Comparison of ENCODE assay signal across 8 cellular contexts in the genomic region with DNA sequence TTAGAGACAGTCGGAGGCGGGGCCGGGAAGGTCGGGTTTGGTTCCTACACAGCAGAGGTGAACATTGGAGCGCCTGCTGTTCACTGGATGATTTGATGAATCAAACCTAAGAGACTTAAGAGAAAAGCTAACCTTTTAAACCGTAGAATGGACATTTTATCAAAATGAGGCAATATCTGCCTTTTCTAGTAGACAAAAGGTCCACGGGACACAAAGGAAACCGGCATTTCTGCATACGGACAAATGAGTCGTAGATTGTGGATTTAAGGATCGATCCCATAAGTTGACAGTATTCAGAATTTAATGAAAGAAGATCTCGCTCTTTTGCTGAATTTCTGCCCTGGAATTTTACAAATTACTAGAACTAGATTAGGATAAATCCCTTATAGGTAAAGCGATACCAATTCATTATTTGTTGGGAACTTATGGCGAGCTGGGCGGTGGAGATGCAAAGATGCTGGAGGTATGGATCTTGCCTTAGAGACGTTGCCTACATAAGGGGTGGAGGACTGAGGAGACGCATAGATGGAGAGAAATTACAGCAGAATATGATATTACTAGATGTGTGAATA. TPM values are rescaled to one million over a fixed set of nuclear protein-coding genes. Genes with fewer than 3 reads are reported as not detected.
A peak's percentile ranks its signal among the peaks of the same experiment; 100 is the strongest.
DNase-seq lines count a peak whose midpoint lies in the region; ATAC-seq and TF ChIP-seq lines count a peak whose summit lies in the region.

No MANE protein-coding gene starts in this region.

- H3K4ac ChIP-seq in trophoblast cell (ENCODE audit: low read depth, low read length): peak overlapping the region; percentile 64

- no peak overlapping the region for H2BK5ac ChIP-seq in trophoblast cell (ENCODE audit: low read depth, low read length, poor library complexity)

- H3K9ac ChIP-seq in PC-3 (ENCODE audit: low read length) (peak overlapping the region; percentile 95), trophoblast cell (ENCODE audit: low read length) (peak overlapping the region; percentile 68)

- H3K4me2 ChIP-seq in PC-3 (ENCODE audit: low read length) (peak overlapping the region; percentile 92), trophoblast cell (ENCODE audit: low read length) (peak overlapping the region; percentile 67)

- H3K14ac ChIP-seq in trophoblast cell (ENCODE audit: low read length): peak overlapping the region; percentile 90

- no peaks in the 10 kb centered on the region for H3K27me3 ChIP-seq in PC-3 (ENCODE audit: low read length)
- H3K27me3 ChIP-seq in trophoblast cell (ENCODE audit: insufficient read depth, low read length): no peaks in the 10 kb centered on the region

- intact Hi-C loops in PC-3 (cut with micrococcal nuclease): loop anchor here (2.0 to 5.0 kb wide), 2 partner anchors 28 to 107 kb away; partner anchors contain the start of gene TMEM14C

- peak overlapping the region; percentile 75 for H2BK120ac ChIP-seq in trophoblast cell (ENCODE audit: insufficient read depth, low read length, poor library complexity)

- BruUV-seq in PC-3 (replicated peaks; lab: Mats Ljungman, UMichigan): TSS peak; percentile 81

- H4K91ac ChIP-seq in trophoblast cell (ENCODE audit: low read depth, low read length): peak overlapping the region; percentile 76

- TF ChIP-seq POLR2A in erythroblast (IDR thresholded peaks at IDR 0.05; ENCODE audit: low read length) (no peak), GM18505 (IDR thresholded peaks at IDR 0.05; ENCODE audit: borderline replicate concordance, extremely low read depth, insufficient read depth, insufficient read length) (no peak)

- peak overlapping the region; percentile 64 for H4K12ac ChIP-seq in trophoblast cell (ENCODE audit: low read depth, low read length)

- H4K8ac ChIP-seq in trophoblast cell (ENCODE audit: low read depth, low read length): peak overlapping the region; percentile 96

- H3F3A ChIP-seq in PC-3 (ENCODE audit: low read length, unreplicated experiment): no peaks in the 10 kb centered on the region

- POLR2A ChIA-PET in PC-3 (lab: Charles Lee; ENCODE audit: unreplicated experiment): interaction anchor here (0.6 to 0.9 kb wide), 3 partner anchors 28 to 1931 kb away, joined by 4 to 8 read pairs (median 6); partner anchors contain the start of gene TMEM14C

- H3K4me3 ChIP-seq in GM12864 (ENCODE audit: low read depth, low read length) (peak overlapping the region; percentile 77), PC-3 (ENCODE audit: low read length) (peak overlapping the region; percentile 98), trophoblast cell (ENCODE audit: low read depth, low read length) (peak overlapping the region; percentile 89)

- H3K23ac ChIP-seq in trophoblast cell (ENCODE audit: low read length): no peak overlapping the region

- H3K9me3 ChIP-seq in PC-3 (ENCODE audit: low read length) (no peaks in the 10 kb centered on the region), trophoblast cell (ENCODE audit: insufficient read depth, low read depth, low read length) (no peaks in the 10 kb centered on the region)

- no peak overlapping the region for H3K18ac ChIP-seq in trophoblast cell (ENCODE audit: low read length)

- H3K79me1 ChIP-seq in trophoblast cell (ENCODE audit: low read length): peaks cover 12% of the 10 kb centered on the region

- H2AK5ac ChIP-seq in trophoblast cell (ENCODE audit: low read length): no peak overlapping the region

- H4K20me1 ChIP-seq in PC-3 (ENCODE audit: low read length): no peaks in the 10 kb centered on the region

- no peak for TF ChIP-seq CTCF in GM12864 (IDR thresholded peaks at IDR 0.05; ENCODE audit: low read depth, low read length, missing control alignments)
- TF ChIP-seq CTCF in PC-3 (conservative IDR thresholded peaks at IDR 0.05; ENCODE audit: low read depth, low read length): no peak

- H3K36me3 ChIP-seq in PC-3 (ENCODE audit: low read depth, low read length): peaks cover 23% of the 10 kb centered on the region; the same call in 1 of the 2 replicates
- peaks cover 5 to 14% of the 10 kb centered on the region in 2 experiments for H3K36me3 ChIP-seq in trophoblast cell (ENCODE audit: control insufficient read depth in 1 of 2, insufficient read depth in 2 of 2, low read length in 2 of 2)

- H2BK12ac ChIP-seq in trophoblast cell (ENCODE audit: low read length): no peak overlapping the region

- DNase-seq in GM12864 (ENCODE audit: low read depth) (no peak), PC-3 (no peak), erythroblast (lab: John Stamatoyannopoulos, UW) (peak; percentile 41 to 61), trophoblast cell (no peak), NCI-H1417 (lab: John Stamatoyannopoulos, UW) (no peak), NCI-H1092 treated with DMSO at 0.1 percent for 48 hours (lab: John Stamatoyannopoulos, UW) (no peak)
- no peak for DNase-seq in effector CD4-positive, alpha-beta T cell

- CTCF ChIA-PET in PC-3 (lab: Charles Lee): interaction anchor here (0.6 to 1.1 kb wide), 4 partner anchors 28 to 229 kb away, joined by 3 to 11 read pairs (median 8); partner anchors contain the start of gene TMEM14C

- WGBS in trophoblast cell (ENCODE audit: extremely low coverage, insufficient coverage, insufficient read length): no CpG with 5 or more reads among the region's 17 CpGs

- no peak; the same call in 1 of the 2 replicates for ATAC-seq in PC-3
- ATAC-seq in GM18505 (IDR thresholded peaks at IDR 0.05; ENCODE audit: unreplicated experiment): no peak

- H3K4me1 ChIP-seq in PC-3 (ENCODE audit: insufficient read depth, low read length) (peaks cover 19% of the 10 kb centered on the region), trophoblast cell (ENCODE audit: control insufficient read depth in 1 of 2, insufficient read depth in 2 of 2, low read length in 2 of 2) (peaks cover 3 to 4% of the 10 kb centered on the region in 2 experiments)

- H3K27ac ChIP-seq in PC-3 (ENCODE audit: low read length) (peak overlapping the region; percentile 94), trophoblast cell (ENCODE audit: low read depth, low read length) (peak overlapping the region; percentile 69)

- H2AFZ ChIP-seq in PC-3 (ENCODE audit: low read length): peak overlapping the region; percentile 84
- peak overlapping the region; percentile 94 for H2AFZ ChIP-seq in trophoblast cell (ENCODE audit: insufficient read depth, low read length, poor library complexity)

- H3K79me2 ChIP-seq in PC-3 (ENCODE audit: low read length) (peaks cover 66% of the 10 kb centered on the region), trophoblast cell (ENCODE audit: control insufficient read depth, insufficient read depth, low read length, poor library complexity) (peaks cover 7% of the 10 kb centered on the region)

- no peaks in the 10 kb centered on the region for H3K9me2 ChIP-seq in PC-3 (replicated peaks; ENCODE audit: low read length)

RNA-seq across cellular contexts. Expression of gene PAK1IP1, which starts 0.4 kb away (rescaled TPM):
- total RNA-seq in PC-3 (2014; rRNA removed): 32.8 and 34.0 TPM in 2 replicates
- 16.1 and 16.9 TPM in 2 replicates for polyA plus RNA-seq in trophoblast cell (2013)

RNA-seq across cellular contexts. Expression of gene C6orf52, which starts 0.8 kb away (rescaled TPM):
- total RNA-seq in PC-3 (2014; rRNA removed): 0.80 TPM in 1 of 2 replicates, not detected in the other
- 3.5 and 4.0 TPM in 2 replicates for polyA plus RNA-seq in trophoblast cell (2013)

RNA-seq across cellular contexts. Expression of gene TMEM14C, which starts 27.7 kb away (rescaled TPM):
- 85.8 and 87.8 TPM in 2 replicates for total RNA-seq in PC-3 (2014; rRNA removed)
- polyA plus RNA-seq in trophoblast cell (2013): 200 and 206 TPM in 2 replicates

RNA-seq across cellular contexts. Expression of gene TMEM14B, which starts 52.4 kb away (rescaled TPM):
- total RNA-seq in PC-3 (2014; rRNA removed): 93.8 and 115 TPM in 2 replicates
- polyA plus RNA-seq in trophoblast cell (2013): 66.2 and 69.3 TPM in 2 replicates

Comparison
In these comparisons a context has a peak if more than half of its experiments do, and no peak if none do; other contexts are left out.
1. DNase-seq: peak in erythroblast (2 of 2); none in GM12864 (single experiment), PC-3 (single experiment), trophoblast cell (0 of 2), effector CD4-positive, alpha-beta T cell (single experiment), NCI-H1417 (0 of 3) and NCI-H1092 treated with DMSO at 0.1 percent for 48 hours (single experiment).
2. Peak in every context shown above with its lines, with median percentiles within 50 percentile points of each other: H3K4me3 ChIP-seq.